In genomic region chr2:216015722-216016464, GRCh38 we compare ENCODE assay signal across 8 cellular contexts. TPM values are rescaled to one million over a fixed set of nuclear protein-coding genes. Genes with fewer than 3 reads are reported as not detected.
DNase-seq lines count a peak whose midpoint lies in the region; ATAC-seq and TF ChIP-seq lines count a peak whose summit lies in the region.

No MANE protein-coding gene starts in this region.

- intact Hi-C loops in naive thymus-derived CD4-positive, alpha-beta T cell (cut with micrococcal nuclease) = loop anchor here (1.0 to 5.0 kb wide), 4 partner anchors 16 to 1209 kb away; partner anchors contain the start of genes BARD1 (in 2 of the 2) and SMARCAL1 (in 1 of the 2)
- intact Hi-C loops in uterus (cut with DNase I; ENCODE audit: low total_unique reads) = no loop called here

- no peak for TF ChIP-seq POLR2A in uterus (IDR thresholded peaks at IDR 0.05)
- no peak for TF ChIP-seq POLR2A in gastroesophageal sphincter (IDR thresholded peaks at IDR 0.05)

- H3K4me3 Mint-ChIP-seq in naive thymus-derived CD4-positive, alpha-beta T cell = peak overlapping the region; percentile 1 to 76 (median 59)

- peaks cover 27 to 68% (median 58%) of the 10 kb centered on the region in 7 donors for H3K4me1 Mint-ChIP-seq in naive thymus-derived CD4-positive, alpha-beta T cell

- no peaks in the 10 kb centered on the region for H3K27me3 ChIP-seq in naive thymus-derived CD4-positive, alpha-beta T cell (ENCODE audit: control insufficient read depth in 2 of 2, insufficient read depth in 2 of 2, low read length in 2 of 2)
- H3K27me3 ChIP-seq in uterus (no peaks in the 10 kb centered on the region), gastroesophageal sphincter (no peaks in the 10 kb centered on the region)

- POLR2A ChIA-PET in naive thymus-derived CD4-positive, alpha-beta T cell (lab: Charles Lee) = interaction anchor here (1.3 to 1.7 kb wide), 2 partner anchors 93 to 704 kb away, joined by 3 to 5 read pairs; partner anchors contain the start of gene ATIC

- peaks cover 0 to 15% (median 11%) of the 10 kb centered on the region in 5 donors for H3K36me3 Mint-ChIP-seq in naive thymus-derived CD4-positive, alpha-beta T cell

- ATAC-seq in GM19351 (IDR thresholded peaks at IDR 0.05; ENCODE audit: unreplicated experiment) (peak; percentile 75), HG03354 (IDR thresholded peaks at IDR 0.05; ENCODE audit: poor library complexity, severe bottlenecking, unreplicated experiment) (peak; percentile 87), gastroesophageal sphincter (no peak)
- peak; percentile 72 for ATAC-seq in naive thymus-derived CD4-positive, alpha-beta T cell

- peak overlapping the region; percentile 36 for H3K27ac ChIP-seq in naive thymus-derived CD4-positive, alpha-beta T cell (ENCODE audit: low read depth, low read length)
- H3K27ac ChIP-seq in uterus = no peak overlapping the region
- H3K27ac ChIP-seq in gastroesophageal sphincter = no peak overlapping the region

- no peak for TF ChIP-seq EP300 in gastroesophageal sphincter (IDR thresholded peaks at IDR 0.05)

- peaks cover 30 to 31% of the 10 kb centered on the region in 2 donors for H3K4me1 ChIP-seq in naive thymus-derived CD4-positive, alpha-beta T cell (ENCODE audit: control insufficient read depth in 2 of 2, insufficient read depth in 2 of 2, low read length in 2 of 2)
- H3K4me1 ChIP-seq in uterus = no peaks in the 10 kb centered on the region
- peaks cover 0 to 17% (median 7%) of the 10 kb centered on the region in 3 donors for H3K4me1 ChIP-seq in gastroesophageal sphincter

- CTCF ChIA-PET in naive thymus-derived CD4-positive, alpha-beta T cell (lab: Charles Lee) = interaction anchor here (0.7 to 1.8 kb wide), 6 partner anchors 18 to 99 kb away, joined by 3 to 8 read pairs (median 4); no protein-coding TSS in a partner anchor

- no peaks in the 10 kb centered on the region for H3K9me3 ChIP-seq in naive thymus-derived CD4-positive, alpha-beta T cell (ENCODE audit: control insufficient read depth in 2 of 3, low read length in 3 of 3)
- H3K9me3 ChIP-seq in uterus = no peaks in the 10 kb centered on the region
- no peaks in the 10 kb centered on the region for H3K9me3 ChIP-seq in gastroesophageal sphincter

- H3K27ac Mint-ChIP-seq in naive thymus-derived CD4-positive, alpha-beta T cell = peak overlapping the region; percentile 70 to 95 (median 82)

- peaks cover 0 to 3% (median 0%) of the 10 kb centered on the region in 3 experiments for H3K36me3 ChIP-seq in naive thymus-derived CD4-positive, alpha-beta T cell (ENCODE audit: control insufficient read depth in 2 of 3, insufficient read depth in 3 of 3, low read length in 3 of 3)
- H3K36me3 ChIP-seq in uterus = no peaks in the 10 kb centered on the region
- H3K36me3 ChIP-seq in gastroesophageal sphincter = no peaks in the 10 kb centered on the region

- peaks cover 0 to 5% (median 0%) of the 10 kb centered on the region in 11 donors for H3K9me3 Mint-ChIP-seq in naive thymus-derived CD4-positive, alpha-beta T cell

- 84 to 100% methylated on average over 3 to 5 of the region's 5 CpGs for WGBS in gastroesophageal sphincter (ENCODE audit: low coverage in 1 of 2), 2 donors

- peaks cover 0 to 4% (median 0%) of the 10 kb centered on the region in 5 donors for H3K27me3 Mint-ChIP-seq in naive thymus-derived CD4-positive, alpha-beta T cell

- no peak overlapping the region for H3K4me3 ChIP-seq in naive thymus-derived CD4-positive, alpha-beta T cell (ENCODE audit: low read length)
- H3K4me3 ChIP-seq in uterus (no peak overlapping the region), gastroesophageal sphincter (no peak overlapping the region)

- TF ChIP-seq CTCF in uterus (IDR thresholded peaks at IDR 0.05) (no peak), gastroesophageal sphincter (IDR thresholded peaks at IDR 0.05) (no peak)

- peak; percentile 82 for DNase-seq in COLO668 (lab: John Stamatoyannopoulos, UW; ENCODE audit: unreplicated experiment)
- peak; percentile 42 for DNase-seq in T-helper 22 cell (ENCODE audit: low read depth)
- peak in 8 of 9 donors; percentile 28 to 63 (median 48) for DNase-seq in naive thymus-derived CD4-positive, alpha-beta T cell
- DNase-seq in uterus = no peak
- DNase-seq in AG08395 (ENCODE audit: low spot score) = no peak

RNA-seq across cellular contexts. Expression of gene MREG, which starts 2.5 kb away (rescaled TPM):
- total RNA-seq in naive thymus-derived CD4-positive, alpha-beta T cell = 1 to 10 TPM; 4.8 to 8.5 (median 6.4) TPM
- 1 to 10 TPM in 1 of 2 donors, under 1 TPM in 1; 0.39 to 3.3 TPM for polyA plus RNA-seq in naive thymus-derived CD4-positive, alpha-beta T cell
- total RNA-seq in uterus = 1 to 10 TPM in 3 of 4 donors, under 1 TPM in 1; 0.59 to 8.5 (median 3.9) TPM
- total RNA-seq in gastroesophageal sphincter = 1 to 10 TPM in 1 of 4 donors, under 1 TPM in 3; 0.40 to 3.3 (median 0.54) TPM

Comparison
In these comparisons a context has a peak if more than half of its experiments do, and no peak if none do; other contexts are left out.
1. DNase-seq: peak in COLO668 (single experiment), T-helper 22 cell (single experiment) and naive thymus-derived CD4-positive, alpha-beta T cell (8 of 9); none in uterus (0 of 2) and AG08395 (single experiment).